ENCODE assay signal across 9 cellular contexts in the genomic region with DNA sequence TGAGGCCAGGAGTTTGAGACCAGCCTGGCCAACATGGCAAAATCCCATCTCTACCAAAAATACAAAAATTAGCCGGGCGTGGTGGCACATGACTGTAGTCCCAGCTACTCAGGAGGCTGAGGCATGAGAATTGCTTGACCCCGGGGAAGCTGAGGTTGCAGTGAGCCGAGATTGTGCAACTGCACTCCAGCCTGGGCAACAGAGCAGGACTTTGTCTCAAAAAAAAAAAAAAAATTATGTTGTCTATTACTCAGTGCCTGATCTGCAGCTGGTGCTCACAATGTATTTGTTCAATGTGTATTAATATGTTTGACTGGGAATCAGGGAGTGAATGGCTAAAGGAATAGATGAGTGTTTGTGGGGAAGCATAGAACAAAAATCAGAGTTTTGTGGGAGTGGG. TPM values are rescaled to one million over a fixed set of nuclear protein-coding genes. Genes with fewer than 3 reads are reported as not detected.
"Had no signal": no experiment of that assay in that cellular context is flagged by ENCODE, and none has a peak within 500 bp of the region (broad histone marks: within the 10 kb centered on the region; RNA-seq: fewer than 3 reads in every experiment).

No MANE protein-coding gene starts in this region.

RNA-seq across cellular contexts. Expression of a gene that starts 37.8 kb away (rescaled TPM):
- total RNA-seq: activated B cell treated with CpG ODN at 0.5 μM for 24 hours; activated CD4-positive, alpha-beta memory T cell treated with anti-CD3 and anti-CD28 coated beads for 36 hours; activated T-helper 1 cell treated with anti-CD3 and anti-CD28 coated beads, Interleukin-12 subunit alpha, Interleukin-12 subunit beta, Interleukin-2, Interleukin-4 antibody, amounts not matched to agents 30 ng/mL and 10 ng/mL and 1 ng/mL, durations not matched to agents 14 hours and 24 hours and 36 hours; cardiac septum; fibroblast of lung; heart right ventricle; osteoblast; progenitor cell of endocrine pancreas had no signal
- polyA plus RNA-seq: fibroblast of lung, heart right ventricle, immature natural killer cell had no signal
